9 cellular contexts compared by ENCODE assay signal in the genomic region with DNA sequence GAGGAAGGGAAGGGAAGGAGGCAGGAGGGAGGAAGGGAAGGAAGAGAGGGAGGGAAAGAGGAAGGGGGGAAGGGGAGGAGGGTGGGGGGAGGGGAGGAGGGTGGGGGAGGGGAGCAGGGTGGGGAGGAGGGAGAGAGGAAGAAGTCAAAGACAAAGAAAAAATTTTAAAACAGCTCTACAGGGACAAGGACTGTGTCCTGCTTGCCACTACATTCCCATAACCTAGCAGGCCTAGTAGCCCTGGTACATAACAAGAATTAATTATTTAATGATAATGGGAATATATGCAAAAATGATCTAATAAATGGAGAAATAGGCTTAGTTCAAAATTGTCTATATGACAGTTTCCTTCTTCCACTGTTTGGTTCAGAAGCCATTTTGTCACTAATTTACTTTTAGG. TPM values are rescaled to one million over a fixed set of nuclear protein-coding genes. Genes with fewer than 3 reads are reported as not detected.
"Had no signal": no experiment of that assay in that cellular context is flagged by ENCODE, and none has a peak within 500 bp of the region (broad histone marks: within the 10 kb centered on the region; RNA-seq: fewer than 3 reads in every experiment).

No MANE protein-coding gene starts in this region.

- H3K9ac ChIP-seq: GM23248 had no signal

- H3K27ac ChIP-seq: GM23248 had no signal

- FAIRE-seq: H54, HTR-8/SVneo had no signal

- H3K4me3 ChIP-seq: GM23248 had no signal

- H3K4me3 Mint-ChIP-seq: H9, IgD-negative memory B cell had no signal

- H3K4me1 Mint-ChIP-seq: IgD-negative memory B cell had no signal

- H3K36me3 Mint-ChIP-seq: IgD-negative memory B cell had no signal

- H3K27ac Mint-ChIP-seq: IgD-negative memory B cell had no signal

- DNase-seq: GM23248, GOT3, H9, HCEC 1CT, KG1 had no signal

- H2AFZ ChIP-seq: GM23248 had no signal

RNA-seq across cellular contexts. Expression of a gene that starts 47.6 kb away (rescaled TPM):
- total RNA-seq: H9, HT-29 had no signal
